13 cellular contexts compared by ENCODE assay signal in the genomic region with DNA sequence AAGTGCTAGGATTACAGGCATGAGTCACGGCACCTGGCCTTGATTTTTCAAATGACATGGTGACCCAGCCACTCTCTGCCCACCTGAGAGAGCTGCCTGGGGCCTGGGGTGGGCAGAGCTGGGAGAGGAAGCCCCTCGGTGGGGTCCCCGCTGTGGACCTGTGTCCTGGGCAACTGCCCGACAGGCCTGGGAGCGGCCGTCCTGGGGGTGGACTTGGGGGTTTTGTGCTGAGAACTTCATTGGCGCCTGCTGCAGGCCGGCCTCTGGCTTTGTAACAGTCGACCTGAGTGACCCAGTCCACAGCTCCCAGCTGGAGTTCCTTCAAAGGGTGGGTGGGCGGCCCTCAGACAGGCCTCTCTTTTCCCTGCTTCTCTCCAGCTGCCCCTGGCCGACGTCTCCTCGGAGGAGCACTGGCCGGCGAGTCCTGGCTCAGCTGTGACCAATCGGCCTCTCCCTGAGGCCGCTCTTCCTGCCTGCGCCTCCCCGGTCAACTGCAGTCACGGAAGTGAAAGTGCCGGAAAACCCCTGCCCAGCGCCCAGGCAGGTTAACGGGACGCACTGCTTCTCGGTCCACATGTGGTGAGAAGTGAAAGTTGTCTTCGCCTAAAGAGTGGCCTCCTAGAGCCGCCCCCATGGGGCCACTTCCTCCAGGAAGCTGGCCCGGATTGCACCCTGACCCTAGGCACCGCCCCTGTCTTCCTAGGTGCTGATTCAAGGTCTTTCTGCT. TPM values are rescaled to one million over a fixed set of nuclear protein-coding genes. Genes with fewer than 3 reads are reported as not detected.
DNase-seq lines count a peak whose midpoint lies in the region; ATAC-seq and TF ChIP-seq lines count a peak whose summit lies in the region.
"Had no signal": no experiment of that assay in that cellular context is flagged by ENCODE, and none has a peak within 500 bp of the region (broad histone marks: within the 10 kb centered on the region; RNA-seq: fewer than 3 reads in every experiment).

No MANE protein-coding gene starts in this region.

- H3K4me3 ChIP-seq in OCI-LY7 (ENCODE audit: low read depth, low read length, poor library complexity, severe bottlenecking) (peak overlapping the region; percentile 60), neural progenitor cell (no peak overlapping the region)

- no peaks in the 10 kb centered on the region for H3F3A ChIP-seq in neural progenitor cell (ENCODE audit: low read depth)

- TF ChIP-seq CTCF in OCI-LY7 (conservative IDR thresholded peaks at IDR 0.05; ENCODE audit: low read length) (no peak), neural progenitor cell (IDR thresholded peaks at IDR 0.05) (no peak)

- peak overlapping the region; percentile 29 for H3K27ac Mint-ChIP-seq in neural progenitor cell

- no peak overlapping the region for H3K9ac ChIP-seq in neural progenitor cell

- TF ChIP-seq POLR2A in GM15510 (IDR thresholded peaks at IDR 0.05; ENCODE audit: borderline replicate concordance, extremely low read depth, insufficient read length), result peak; percentile 30

- H3K36me3 Mint-ChIP-seq in neural progenitor cell, result no peaks in the 10 kb centered on the region

- intact Hi-C loops in OCI-LY7 (cut with micrococcal nuclease; ENCODE audit: unreplicated experiment), result no loop called here

- H3K9me3 ChIP-seq in OCI-LY7 (ENCODE audit: low read length) (no peaks in the 10 kb centered on the region), neural progenitor cell (ENCODE audit: low read depth) (no peaks in the 10 kb centered on the region)

- DNase-seq in OCI-LY7 (ENCODE audit: low spot score), result peak; percentile 77
- no peak for DNase-seq in neural progenitor cell (ENCODE audit: low spot score)
- no peak for DNase-seq in activated T-cell treated with anti-CD3 and anti-CD28 coated beads for 4 hours
- DNase-seq: activated CD4-positive, alpha-beta T cell treated with anti-CD3 and anti-CD28 coated beads, Interleukin-2, amount 50 U/mL, for 1 hour; activated naive CD4-positive, alpha-beta T cell; H9; islet precursor cell; stimulated activated CD4-positive, alpha-beta T cell treated with anti-CD3 and anti-CD28 coated beads, Interleukin-15, amount 100 ng/mL, for 24 hours had no signal

- H3K9me3 Mint-ChIP-seq in neural progenitor cell, result no peaks in the 10 kb centered on the region
- H3K9me3 Mint-ChIP-seq: H9 had no signal

- peaks cover 28% of the 10 kb centered on the region for H3K4me1 Mint-ChIP-seq in neural progenitor cell

- H3K36me3 ChIP-seq in OCI-LY7 (ENCODE audit: insufficient read depth, low read length), result no peaks in the 10 kb centered on the region
- H3K36me3 ChIP-seq in neural progenitor cell, result no peaks in the 10 kb centered on the region

- H2AFZ ChIP-seq in OCI-LY7 (ENCODE audit: low read length) (no peak overlapping the region), neural progenitor cell (replicated peaks) (no peak overlapping the region)

- H3K4me2 ChIP-seq in OCI-LY7 (ENCODE audit: low read length) (peak overlapping the region; percentile 75), neural progenitor cell (no peak overlapping the region)

- H4K20me1 ChIP-seq in OCI-LY7 (ENCODE audit: insufficient read depth, low read length) (no peaks in the 10 kb centered on the region), neural progenitor cell (ENCODE audit: low read depth) (no peaks in the 10 kb centered on the region)

- BruUV-seq in OCI-LY7 (replicated peaks; lab: Mats Ljungman, UMichigan), result no TSS peak

- no peak overlapping the region for H3K4me3 Mint-ChIP-seq in neural progenitor cell

- no peaks in the 10 kb centered on the region for H3K9me2 ChIP-seq in OCI-LY7 (ENCODE audit: insufficient read depth, low read length)

- POLR2A ChIA-PET in OCI-LY7 (lab: Charles Lee), result interaction anchor here (0.7 to 1.9 kb wide), 3 partner anchors 26 to 901 kb away, joined by 3 to 5 read pairs (median 3); no protein-coding TSS in a partner anchor

- ATAC-seq in HG02623 (IDR thresholded peaks at IDR 0.05; ENCODE audit: unreplicated experiment) (peak; percentile 25), GM21737 (IDR thresholded peaks at IDR 0.05; ENCODE audit: unreplicated experiment) (no peak), SK-N-SH treated with all-trans-retinoic acid at 6 μM for 48 hours (no peak), HG03469 (IDR thresholded peaks at IDR 0.05; ENCODE audit: unreplicated experiment) (no peak)

- H3K4me1 ChIP-seq in OCI-LY7 (ENCODE audit: insufficient read depth, low read length, poor library complexity, severe bottlenecking) (peaks cover 100% of the 10 kb centered on the region), neural progenitor cell (no peaks in the 10 kb centered on the region)

- H3K27me3 Mint-ChIP-seq in neural progenitor cell (ENCODE audit: insufficient read depth, low read depth), result peaks cover 3% of the 10 kb centered on the region

- H3K79me2 ChIP-seq in OCI-LY7 (ENCODE audit: insufficient read depth, low read depth, low read length) (no peaks in the 10 kb centered on the region), neural progenitor cell (ENCODE audit: low read depth) (no peaks in the 10 kb centered on the region)

- no peaks in the 10 kb centered on the region for H3K27me3 ChIP-seq in neural progenitor cell

- H3K27ac ChIP-seq in OCI-LY7 (ENCODE audit: low read depth, low read length, poor library complexity, severe bottlenecking), result peak overlapping the region; percentile 92
- no peak overlapping the region for H3K27ac ChIP-seq in neural progenitor cell

- CTCF ChIA-PET in OCI-LY7 (lab: Charles Lee; ENCODE audit: unreplicated experiment), result no interaction called here

TF ChIP-seq in SK-N-SH treated with all-trans-retinoic acid at 6 μM for 48 hours, 23 proteins besides CTCF, POLR2A, EP300 and RAD21:
- TF ChIP-seq ZNF8 (CRISPR knock-in tag; IDR thresholded peaks at IDR 0.05), result no peak
- TF ChIP-seq, protein P1, sequence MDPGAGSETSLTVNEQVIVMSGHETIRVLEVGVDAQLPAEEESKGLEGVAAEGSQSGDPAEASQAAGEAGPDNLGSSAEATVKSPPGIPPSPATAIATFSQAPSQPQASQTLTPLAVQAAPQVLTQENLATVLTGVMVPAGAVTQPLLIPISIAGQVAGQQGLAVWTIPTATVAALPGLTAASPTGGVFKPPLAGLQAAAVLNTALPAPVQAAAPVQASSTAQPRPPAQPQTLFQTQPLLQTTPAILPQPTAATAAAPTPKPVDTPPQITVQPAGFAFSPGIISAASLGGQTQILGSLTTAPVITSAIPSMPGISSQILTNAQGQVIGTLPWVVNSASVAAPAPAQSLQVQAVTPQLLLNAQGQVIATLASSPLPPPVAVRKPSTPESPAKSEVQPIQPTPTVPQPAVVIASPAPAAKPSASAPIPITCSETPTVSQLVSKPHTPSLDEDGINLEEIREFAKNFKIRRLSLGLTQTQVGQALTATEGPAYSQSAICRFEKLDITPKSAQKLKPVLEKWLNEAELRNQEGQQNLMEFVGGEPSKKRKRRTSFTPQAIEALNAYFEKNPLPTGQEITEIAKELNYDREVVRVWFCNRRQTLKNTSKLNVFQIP (CRISPR knock-in tag; IDR thresholded peaks at IDR 0.05; ENCODE audit: borderline replicate concordance, low read depth), result no peak
- no peak for TF ChIP-seq TOX (CRISPR knock-in tag; IDR thresholded peaks at IDR 0.05; ENCODE audit: borderline replicate concordance)
- no peak for TF ChIP-seq ZNF565 (CRISPR knock-in tag; conservative IDR thresholded peaks at IDR 0.05; ENCODE audit: low read depth)
- no peak for TF ChIP-seq ZNF70 (CRISPR knock-in tag; IDR thresholded peaks at IDR 0.05)
- TF ChIP-seq GLIS3 (CRISPR knock-in tag; IDR thresholded peaks at IDR 0.05), result no peak
- TF ChIP-seq TCF4 (CRISPR knock-in tag; IDR thresholded peaks at IDR 0.05; ENCODE audit: borderline replicate concordance), result no peak
- TF ChIP-seq TSHZ2 (CRISPR knock-in tag; IDR thresholded peaks at IDR 0.05), result no peak
- TF ChIP-seq ZFP30 (CRISPR knock-in tag; IDR thresholded peaks at IDR 0.05), result no peak
- TF ChIP-seq SNAI2 (CRISPR knock-in tag; IDR thresholded peaks at IDR 0.05), result no peak
- TF ChIP-seq, protein P2, sequence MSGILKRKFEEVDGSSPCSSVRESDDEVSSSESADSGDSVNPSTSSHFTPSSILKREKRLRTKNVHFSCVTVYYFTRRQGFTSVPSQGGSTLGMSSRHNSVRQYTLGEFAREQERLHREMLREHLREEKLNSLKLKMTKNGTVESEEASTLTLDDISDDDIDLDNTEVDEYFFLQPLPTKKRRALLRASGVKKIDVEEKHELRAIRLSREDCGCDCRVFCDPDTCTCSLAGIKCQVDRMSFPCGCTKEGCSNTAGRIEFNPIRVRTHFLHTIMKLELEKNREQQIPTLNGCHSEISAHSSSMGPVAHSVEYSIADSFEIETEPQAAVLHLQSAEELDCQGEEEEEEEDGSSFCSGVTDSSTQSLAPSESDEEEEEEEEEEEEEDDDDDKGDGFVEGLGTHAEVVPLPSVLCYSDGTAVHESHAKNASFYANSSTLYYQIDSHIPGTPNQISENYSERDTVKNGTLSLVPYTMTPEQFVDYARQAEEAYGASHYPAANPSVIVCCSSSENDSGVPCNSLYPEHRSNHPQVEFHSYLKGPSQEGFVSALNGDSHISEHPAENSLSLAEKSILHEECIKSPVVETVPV (CRISPR knock-in tag; IDR thresholded peaks at IDR 0.05), result no peak

RNA-seq across cellular contexts. Expression of gene CBFA2T3, which starts 5.5 kb away (rescaled TPM):
- 1.1 and 2.2 TPM in 2 replicates for total RNA-seq in OCI-LY7 (2014; rRNA removed; shearing (Covaris generic))
- total RNA-seq in OCI-LY7 (2022) (30.8 and 48.0 TPM in 2 replicates), neural progenitor cell (ENCODE audit: low replicate concordance) (0.15 and 0.22 TPM in 2 replicates)
